ENCODE assay signal across 28 cellular contexts in the genomic region with DNA sequence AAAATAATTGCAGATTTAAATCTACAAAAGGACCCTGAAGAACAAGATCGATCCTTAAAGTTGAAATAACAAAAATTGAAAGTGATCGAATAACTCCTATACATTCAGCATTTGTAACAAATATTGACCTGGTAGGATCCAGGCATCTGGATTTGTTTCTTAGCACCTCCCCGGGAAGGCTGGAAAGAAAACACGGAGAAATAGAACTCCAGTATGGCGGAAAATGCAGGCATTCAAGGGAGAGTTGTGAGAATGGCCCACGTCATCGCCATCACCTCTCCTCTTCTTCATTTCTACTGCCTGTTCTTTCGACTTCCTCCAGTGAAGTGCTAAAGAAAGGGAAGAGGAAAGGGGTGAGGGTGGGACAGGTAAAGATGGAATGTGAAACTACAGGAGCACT.
DNase-seq lines count a peak whose midpoint lies in the region; ATAC-seq, FAIRE-seq and TF ChIP-seq lines count a peak whose summit lies in the region.
"Had no signal": no experiment of that assay in that cellular context is flagged by ENCODE, and none has a peak within 500 bp of the region (broad histone marks: within the 10 kb centered on the region; RNA-seq: fewer than 3 reads in every experiment).

No MANE protein-coding gene starts in this region.

- H3K23me2 ChIP-seq in H1 (ENCODE audit: low read depth, low read length): no peaks in the 10 kb centered on the region

- no peaks in the 10 kb centered on the region for H3K4me1 ChIP-seq in GM23338 (ENCODE audit: insufficient read depth)
- no peaks in the 10 kb centered on the region for H3K4me1 ChIP-seq in H1 (replicated peaks in 1 of 4; ENCODE audit: control insufficient read depth in 3 of 4, insufficient read depth in 4 of 4, low read length in 3 of 4)
- H3K4me1 ChIP-seq in neural progenitor cell: no peaks in the 10 kb centered on the region
- H3K4me1 ChIP-seq: BE2C, BLaER1 had no signal

- H3K27ac Mint-ChIP-seq in GM23338: no peak overlapping the region
- H3K27ac Mint-ChIP-seq in neural progenitor cell: no peak overlapping the region
- H3K27ac Mint-ChIP-seq: CD4-positive, alpha-beta memory T cell; CD4-positive, CD25-positive, alpha-beta regulatory T cell; CD8-positive, alpha-beta memory T cell had no signal

- H2BK5ac ChIP-seq in H1 (ENCODE audit: low read depth, low read length): no peak overlapping the region

- no peaks in the 10 kb centered on the region for H3F3A ChIP-seq in GM23338 (replicated peaks; ENCODE audit: low read depth)
- no peaks in the 10 kb centered on the region for H3F3A ChIP-seq in neural progenitor cell (ENCODE audit: low read depth)

- H4K91ac ChIP-seq in H1 (replicated peaks; ENCODE audit: insufficient read length, low read length): no peak overlapping the region

- H3K9ac ChIP-seq in SK-N-MC (ENCODE audit: insufficient read length): no peak overlapping the region
- H3K9ac ChIP-seq in H1 (replicated peaks in 1 of 4; ENCODE audit: extremely low read depth in 1 of 4, low read depth in 3 of 4, low read length in 3 of 4): no peak overlapping the region
- no peak overlapping the region for H3K9ac ChIP-seq in neural progenitor cell
- H3K9ac ChIP-seq: BLaER1 had no signal

- TF ChIP-seq EP300 in H1 (IDR thresholded peaks at IDR 0.05; ENCODE audit: borderline replicate concordance in 1 of 2, low read depth in 2 of 2, low read length in 2 of 2): no peak

- H4K8ac ChIP-seq in H1 (ENCODE audit: extremely low read depth, insufficient read depth, low read length): no peak overlapping the region

- no peaks in the 10 kb centered on the region for H3K27me3 Mint-ChIP-seq in GM23338 (ENCODE audit: insufficient read depth, low read depth, poor library complexity)
- no peaks in the 10 kb centered on the region for H3K27me3 Mint-ChIP-seq in neural progenitor cell (ENCODE audit: insufficient read depth, low read depth)
- H3K27me3 Mint-ChIP-seq: CD4-positive, alpha-beta memory T cell; CD4-positive, CD25-positive, alpha-beta regulatory T cell; CD8-positive, alpha-beta memory T cell had no signal

- H3K4me1 Mint-ChIP-seq in GM23338 (no peaks in the 10 kb centered on the region), neural progenitor cell (no peaks in the 10 kb centered on the region)
- H3K4me1 Mint-ChIP-seq: CD14-positive monocyte; CD4-positive, alpha-beta memory T cell; CD4-positive, CD25-positive, alpha-beta regulatory T cell; CD8-positive, alpha-beta memory T cell had no signal

- no peak for TF ChIP-seq POLR2A in H1 (IDR thresholded peaks at IDR 0.05; ENCODE audit: control extremely low read depth in 1 of 2, low read depth in 2 of 2, low read length in 2 of 2)

- H3K14ac ChIP-seq in H1 (ENCODE audit: insufficient read length): no peak overlapping the region

- no peak overlapping the region for H2BK12ac ChIP-seq in H1 (ENCODE audit: low read depth, low read length)

- no peaks in the 10 kb centered on the region for H3K79me1 ChIP-seq in H1 (ENCODE audit: low read depth, low read length)

- no peak overlapping the region for H2BK20ac ChIP-seq in H1 (ENCODE audit: low read length)

- no peak overlapping the region for H3K18ac ChIP-seq in H1 (ENCODE audit: extremely low read depth, low read length)

- no peak for TF ChIP-seq RAD21 in H1 (IDR thresholded peaks at IDR 0.05 in 1 of 2, conservative IDR thresholded peaks at IDR 0.05 in 1 of 2; ENCODE audit: low read depth in 2 of 2, low read length in 2 of 2)

- H3K9me3 Mint-ChIP-seq in GM23338 (no peaks in the 10 kb centered on the region), neural progenitor cell (no peaks in the 10 kb centered on the region)

- DNase-seq in GM23338 (ENCODE audit: low spot score) (peak; percentile 40), SK-N-MC (ENCODE audit: low read depth, low spot score) (no peak), H1 (ENCODE audit: low read depth in 1 of 2, low spot score in 2 of 2) (no peak), neural progenitor cell (ENCODE audit: low spot score) (no peak), HTR-8/SVneo (ENCODE audit: insufficient read length, low spot score) (no peak), putamen (ENCODE audit: low spot score) (no peak)
- DNase-seq: 8988T; ACHN; BE2C; C1 segment of cervical spinal cord; CD4-positive, alpha-beta memory T cell; CD4-positive, CD25-positive, alpha-beta regulatory T cell; CD8-positive, alpha-beta memory T cell; COR-L47; DMS 273 treated with DMSO at 0.1 percent for 48 hours; DMS153; DMS53; DMS79; DND-41; EL; GDM1 had no signal

- H3K4ac ChIP-seq in H1 (replicated peaks; ENCODE audit: insufficient read length, low read depth, low read length): no peak overlapping the region

- H3K4me3 ChIP-seq in GM23338 (no peak overlapping the region), SK-N-MC (0 out of 2 replicates have a peak overlapping the region, but pooled peaks have one; percentile 10), H1 (ENCODE audit: extremely low read depth in 1 of 4, insufficient read depth in 2 of 4, low read depth in 3 of 4, low read length in 4 of 4) (no peak overlapping the region), neural progenitor cell (no peak overlapping the region)
- H3K4me3 ChIP-seq: BLaER1, GM12878 had no signal

- ATAC-seq in GM23338 (no peak), esophagus mucosa (no peak)
- ATAC-seq: GM12878 had no signal

- H3K27me3 ChIP-seq in GM23338 (ENCODE audit: insufficient read depth) (no peaks in the 10 kb centered on the region), H1 (replicated peaks in 1 of 4; ENCODE audit: control insufficient read depth in 3 of 4, extremely low read depth in 1 of 4, insufficient read depth in 3 of 4, low read length in 3 of 4) (no peaks in the 10 kb centered on the region), neural progenitor cell (no peaks in the 10 kb centered on the region)
- H3K27me3 ChIP-seq: BE2C, BLaER1 had no signal

- POLR2A ChIA-PET in H1 (lab: Charles Lee; ENCODE audit: partially characterized antibody): no interaction called here

- H3K9me3 ChIP-seq in SK-N-MC (ENCODE audit: low read depth, low read length) (no peaks in the 10 kb centered on the region), H1 (ENCODE audit: insufficient read depth in 2 of 2, low read depth in 1 of 2, low read length in 1 of 2) (no peaks in the 10 kb centered on the region), neural progenitor cell (ENCODE audit: low read depth) (no peaks in the 10 kb centered on the region)
- H3K9me3 ChIP-seq: BE2C, BLaER1 had no signal

- peak overlapping the region; percentile 58; the same call in 1 of the 2 replicates for H2AFZ ChIP-seq in GM23338
- H2AFZ ChIP-seq in H1 (ENCODE audit: low read length): no peak overlapping the region
- H2AFZ ChIP-seq in neural progenitor cell (replicated peaks): peak overlapping the region; percentile 22

- H3K79me2 ChIP-seq in GM23338 (replicated peaks; ENCODE audit: insufficient read depth) (no peaks in the 10 kb centered on the region), H1 (ENCODE audit: control insufficient read depth in 1 of 2, insufficient read depth in 2 of 2, low read length in 2 of 2) (no peaks in the 10 kb centered on the region), neural progenitor cell (ENCODE audit: low read depth) (no peaks in the 10 kb centered on the region)

- H2AK5ac ChIP-seq in H1 (ENCODE audit: low read depth, low read length): no peak overlapping the region

- no peak overlapping the region for H4K5ac ChIP-seq in H1 (ENCODE audit: insufficient read length, low read depth, low read length)

- H3K36me3 Mint-ChIP-seq in GM23338 (ENCODE audit: low read depth): no peaks in the 10 kb centered on the region; the same call in 2 of the 3 replicates
- H3K36me3 Mint-ChIP-seq in neural progenitor cell: no peaks in the 10 kb centered on the region
- H3K36me3 Mint-ChIP-seq: CD14-positive monocyte; CD4-positive, alpha-beta memory T cell; CD4-positive, CD25-positive, alpha-beta regulatory T cell; CD8-positive, alpha-beta memory T cell had no signal

- H2BK15ac ChIP-seq in H1 (ENCODE audit: low read length): no peak overlapping the region

- no peak overlapping the region for H3K4me2 ChIP-seq in GM23338
- H3K4me2 ChIP-seq in H1 (ENCODE audit: insufficient read depth in 1 of 2, low read depth in 2 of 2, low read length in 2 of 2): no peak overlapping the region
- no peak overlapping the region for H3K4me2 ChIP-seq in neural progenitor cell
- H3K4me2 ChIP-seq: BLaER1 had no signal

- no peak overlapping the region for H3K27ac ChIP-seq in GM23338 (ENCODE audit: low read depth)
- peak overlapping the region; percentile 66; the same call in 1 of the 2 replicates for H3K27ac ChIP-seq in SK-N-MC
- no peak overlapping the region for H3K27ac ChIP-seq in H1 (ENCODE audit: low read depth, low read length)
- H3K27ac ChIP-seq in neural progenitor cell: no peak overlapping the region
- H3K27ac ChIP-seq: BLaER1 had no signal

- H4K20me1 ChIP-seq in GM23338 (replicated peaks; ENCODE audit: insufficient read depth) (no peaks in the 10 kb centered on the region), H1 (replicated peaks in 1 of 2; ENCODE audit: control insufficient read depth in 1 of 2, insufficient read depth in 2 of 2, low read length in 2 of 2) (no peaks in the 10 kb centered on the region), neural progenitor cell (ENCODE audit: low read depth) (no peaks in the 10 kb centered on the region)
- H4K20me1 ChIP-seq: BLaER1 had no signal

- CTCF ChIA-PET in H1 (lab: Charles Lee; ENCODE audit: partially characterized antibody): no interaction called here

- H3K4me3 Mint-ChIP-seq in GM23338 (no peak overlapping the region), neural progenitor cell (no peak overlapping the region)
- H3K4me3 Mint-ChIP-seq: CD14-positive monocyte; CD4-positive, alpha-beta memory T cell; CD4-positive, CD25-positive, alpha-beta regulatory T cell; CD8-positive, alpha-beta memory T cell had no signal

- no peak overlapping the region for H3K23ac ChIP-seq in H1 (ENCODE audit: insufficient read length)

- no peak for FAIRE-seq in H1 (lab: Jason Lieb, UNC)
- no peak for FAIRE-seq in HTR-8/SVneo (lab: Jason Lieb, UNC)
- FAIRE-seq: A204.1, GM12878, GM12892, GM18507 had no signal

- 93% methylated on average over 8 of the region's 8 CpGs; no CpG with 5 or more reads in 1 of the 2 experiments for WGBS in H1 (ENCODE audit: extremely low coverage in 1 of 2, insufficient coverage in 1 of 2, insufficient read length in 1 of 2, insufficient replicate concordance in 2 of 2, low coverage in 1 of 2, low lambda C conversion rate in 2 of 2, missing lambda C conversion rate in 1 of 2), 2 experiments

- H3K9me2 ChIP-seq in GM23338 (ENCODE audit: insufficient read depth): no peaks in the 10 kb centered on the region

- no peak overlapping the region for H2BK120ac ChIP-seq in H1 (replicated peaks; ENCODE audit: low read depth, low read length)

- TF ChIP-seq CTCF in GM23338 (conservative IDR thresholded peaks at IDR 0.05; ENCODE audit: low read depth in 2 of 2): no peak
- TF ChIP-seq CTCF in H1 (IDR thresholded peaks at IDR 0.05; ENCODE audit: control extremely low read depth in 1 of 3, insufficient read depth in 1 of 3, low read depth in 1 of 3, low read length in 3 of 3): no peak
- TF ChIP-seq CTCF in neural progenitor cell (IDR thresholded peaks at IDR 0.05): no peak

- no peaks in the 10 kb centered on the region for H3K36me3 ChIP-seq in GM23338 (ENCODE audit: insufficient read depth)
- no peaks in the 10 kb centered on the region for H3K36me3 ChIP-seq in SK-N-MC (ENCODE audit: insufficient read depth, low read length)
- no peaks in the 10 kb centered on the region for H3K36me3 ChIP-seq in H1 (ENCODE audit: control insufficient read depth in 2 of 4, insufficient read depth in 4 of 4, low read length in 3 of 4)
- no peaks in the 10 kb centered on the region for H3K36me3 ChIP-seq in neural progenitor cell
- H3K36me3 ChIP-seq: BE2C, BLaER1 had no signal

- H3K56ac ChIP-seq in H1 (replicated peaks; ENCODE audit: insufficient read length, low read depth, low read length): no peak overlapping the region
